8 cellular contexts compared by ENCODE assay signal in genomic region chr13:99288069-99288468, GRCh38. TPM values are rescaled to one million over a fixed set of nuclear protein-coding genes. Genes with fewer than 3 reads are reported as not detected.
A peak's percentile ranks its signal among the peaks of the same experiment; 100 is the strongest.
DNase-seq lines count a peak whose midpoint lies in the region; ATAC-seq, FAIRE-seq and TF ChIP-seq lines count a peak whose summit lies in the region.

No MANE protein-coding gene starts in this region.

- POLR2A ChIA-PET in GM10248 (lab: Yijun Ruan, JAX): interaction anchor here (1.0 kb wide), 1 partner anchor 78 kb away, joined by 4 read pairs; no protein-coding TSS in a partner anchor
- POLR2A ChIA-PET in GM12878 (lab: Charles Lee): interaction anchor here (1.5 to 1.6 kb wide), 3 partner anchors 9 to 15 kb away, joined by 3 to 11 read pairs (median 7); no protein-coding TSS in a partner anchor

- peak; percentile 87 for ATAC-seq in GM19452 (IDR thresholded peaks at IDR 0.05; ENCODE audit: unreplicated experiment)
- ATAC-seq in HG03432 (IDR thresholded peaks at IDR 0.05; ENCODE audit: unreplicated experiment): peak; percentile 93
- ATAC-seq in GM12878: peak; percentile 91
- ATAC-seq in body of pancreas: no peak
- no peak for ATAC-seq in foreskin keratinocyte

- H3K27ac ChIP-seq in GM12878 (ENCODE audit: control insufficient read depth, insufficient read depth) (peak overlapping the region; percentile 76), body of pancreas (no peak overlapping the region), foreskin keratinocyte (no peak overlapping the region)

- no peaks in the 10 kb centered on the region for H4K20me1 ChIP-seq in GM12878 (ENCODE audit: control insufficient read depth, insufficient read depth)

- H3K9me3 ChIP-seq in GM12878 (replicated peaks; ENCODE audit: control insufficient read depth, insufficient read depth, low read length): no peaks in the 10 kb centered on the region
- no peaks in the 10 kb centered on the region for H3K9me3 ChIP-seq in body of pancreas

- H3K27me3 ChIP-seq in GM12878 (replicated peaks in 1 of 2; ENCODE audit: control insufficient read depth in 2 of 2, insufficient read depth in 2 of 2, low read length in 1 of 2) (no peaks in the 10 kb centered on the region), body of pancreas (no peaks in the 10 kb centered on the region), foreskin keratinocyte (no peaks in the 10 kb centered on the region)

- intact Hi-C loops in GM12878 (cut with micrococcal nuclease; ENCODE audit: unreplicated experiment) (loop anchor here (2.0 kb wide), 1 partner anchor 17 kb away; no protein-coding TSS in a partner anchor), body of pancreas (cut with DNase I) (no loop called here)

- H2AFZ ChIP-seq in GM12878 (ENCODE audit: control insufficient read depth, low read depth, low read length): no peak overlapping the region

- H3K36me3 ChIP-seq in GM12878 (ENCODE audit: control insufficient read depth in 2 of 2, insufficient read depth in 2 of 2, low read length in 1 of 2): peaks cover 0 to 1% of the 10 kb centered on the region in 2 experiments; a peak in 1 of 4 replicates
- no peaks in the 10 kb centered on the region for H3K36me3 ChIP-seq in body of pancreas (replicated peaks in 1 of 2; ENCODE audit: insufficient read depth in 1 of 2, low read depth in 2 of 2)

- no peak for TF ChIP-seq CTCF in GM10248 (IDR thresholded peaks at IDR 0.05; ENCODE audit: control extremely low read depth, extremely low read depth, low read depth, missing control alignments)
- no peak for TF ChIP-seq CTCF in GM12878 (IDR thresholded peaks at IDR 0.05 in 2 of 3, conservative IDR thresholded peaks at IDR 0.05 in 1 of 3; ENCODE audit: control insufficient read depth in 2 of 3, extremely low read depth in 1 of 3, insufficient read depth in 1 of 3, low read depth in 3 of 3, low read length in 3 of 3)
- TF ChIP-seq CTCF in body of pancreas (IDR thresholded peaks at IDR 0.05): no peak
- no peak for TF ChIP-seq CTCF in foreskin keratinocyte (conservative IDR thresholded peaks at IDR 0.05)

- no peak overlapping the region for H3K9ac ChIP-seq in GM12878 (ENCODE audit: control insufficient read depth, insufficient read depth, low read length)

- CTCF ChIA-PET in GM10248 (lab: Yijun Ruan, JAX): interaction anchor here (0.9 to 6.0 kb wide), 7 partner anchors 16 to 148 kb away, joined by 3 to 41 read pairs (median 6); no protein-coding TSS in a partner anchor
- CTCF ChIA-PET in GM12878 (lab: Yijun Ruan, JAX): interaction anchor here (0.8 to 1.8 kb wide), 15 partner anchors 10 to 149 kb away, joined by 3 to 13 read pairs (median 4); partner anchors contain the start of gene GPR18

- WGBS in GM12878 (ENCODE audit: insufficient coverage, insufficient replicate concordance, low lambda C conversion rate, missing lambda C conversion rate): 3% methylated on average over 3 of the region's 3 CpGs
- WGBS in body of pancreas, 2 donors: 52 to 79% methylated on average over 3 of the region's 3 CpGs

- H3K4me3 ChIP-seq in GM12878: no peak overlapping the region
- no peak overlapping the region for H3K4me3 ChIP-seq in body of pancreas

- TF ChIP-seq EP300 in GM12878 (IDR thresholded peaks at IDR 0.05; ENCODE audit: borderline replicate concordance in 1 of 2, control insufficient read depth in 1 of 2, low read depth in 2 of 2, low read length in 2 of 2): 0 out of 4 replicates have a peak, but pooled peaks of 1 of the 2 experiments have one; percentile 36

- RAD21 ChIA-PET in GM12878 (lab: Charles Lee; ENCODE audit: unreplicated experiment): interaction anchor here (0.6 to 2.4 kb wide), 14 partner anchors 10 to 1445 kb away, joined by 3 to 24 read pairs (median 5); partner anchors contain the start of gene GPR18

- H3K4me1 ChIP-seq in GM12878 (ENCODE audit: control insufficient read depth, insufficient read depth, low read length) (peaks cover 46% of the 10 kb centered on the region), body of pancreas (peaks cover 9% of the 10 kb centered on the region), foreskin keratinocyte (no peaks in the 10 kb centered on the region)

- peak; percentile 66 for DNase-seq in GM10248 (ENCODE audit: extremely low spot score)
- peak; percentile 93 for DNase-seq in GM12878 (ENCODE audit: low read depth, low spot score)
- DNase-seq in body of pancreas: no peak
- no peak for DNase-seq in globus pallidus (ENCODE audit: low spot score)
- DNase-seq in foreskin keratinocyte: no peak
- no peak for DNase-seq in OCI-M2 (lab: John Stamatoyannopoulos, UW; ENCODE audit: unreplicated experiment)

- peak overlapping the region; percentile 73; the same call in 1 of the 2 replicates for H3K4me2 ChIP-seq in GM12878 (ENCODE audit: control insufficient read depth, insufficient read depth)

- no peak for TF ChIP-seq POLR2A in GM12878 (IDR thresholded peaks at IDR 0.05; ENCODE audit: low read depth, low read length)
- no peak for TF ChIP-seq POLR2A in body of pancreas (IDR thresholded peaks at IDR 0.05)

- peaks cover 27% of the 10 kb centered on the region for H3K79me2 ChIP-seq in GM12878 (ENCODE audit: control insufficient read depth, insufficient read depth, low read length)

- SMC1A ChIA-PET in GM12878 (lab: Charles Lee; ENCODE audit: uncharacterized antibody, unreplicated experiment): interaction anchor here (1.2 to 8.2 kb wide), 16 partner anchors 10 to 148 kb away, joined by 3 to 101 read pairs (median 8); partner anchors contain the start of gene GPR183

- no TSS peak for BruUV-seq in GM12878 (replicated peaks; lab: Mats Ljungman, UMichigan)

- in situ Hi-C loops in GM12878 (cut with MboI): no loop called here

- no peak for FAIRE-seq in GM12878 (lab: Jason Lieb, UNC)

- peak; percentile 22; the same call in 1 of the 2 replicates for TF ChIP-seq RAD21 in GM12878 (IDR thresholded peaks at IDR 0.05; ENCODE audit: insufficient read depth, low read depth, low read length)

TF ChIP-seq in GM12878, 131 proteins besides CTCF, POLR2A, EP300 and RAD21 (continues in another document):
- TF ChIP-seq SUPT20H (IDR thresholded peaks at IDR 0.05; ENCODE audit: borderline replicate concordance, control insufficient read depth, low read depth, low read length): no peak
- 0 out of 2 replicates have a peak, but pooled peaks have one; percentile 30 for TF ChIP-seq SPI1 (IDR thresholded peaks at IDR 0.05; ENCODE audit: borderline replicate concordance, insufficient read depth, low read depth, low read length)
- TF ChIP-seq LARP7 (IDR thresholded peaks at IDR 0.05): no peak

RNA-seq across cellular contexts. Expression of gene GPR183, which starts 19.1 kb away (rescaled TPM):
- total RNA-seq in GM12878 (2013; cell fraction: nucleolus; rRNA removed): 568 and 600 TPM in 2 replicates
- total RNA-seq in GM12878 (2014; rRNA removed): 200 and 238 TPM in 2 replicates
- 224 and 226 TPM in 2 replicates for total RNA-seq in GM12878 (2014; rRNA removed; fragmentation: Illumina TruSeq; extraction: Trizol)
- 138 TPM in 2 replicates for total RNA-seq in GM12878 (2021)
- polyA plus RNA-seq in GM12878 (2011; ENCODE audit: low read depth): 73.1 TPM
- 275 and 360 TPM in 2 replicates for polyA plus RNA-seq in GM12878 (2011; rRNA removed)
- polyA plus RNA-seq in GM12878 (2011; cell fraction: cytosol; rRNA removed): 142 and 158 TPM in 2 replicates
- 78.0 and 100 TPM in 2 replicates for polyA plus RNA-seq in GM12878 (2011; cell fraction: nucleus; rRNA removed)
- polyA plus RNA-seq in GM12878 (2012): 60.7 and 150 TPM in 2 replicates
- polyA plus RNA-seq in GM12878 (2014; fragmentation: Illumina TruSeq; extraction: Trizol): 283 and 347 TPM in 2 replicates
- polyA plus RNA-seq in GM12878 (2014; fragmentation: Nextera tagmentation; extraction: Ambion mirVana): 100 to 1,000 TPM; 333 to 669 TPM
- polyA plus RNA-seq in GM12878 (2014; rRNA removed): 112 and 134 TPM in 2 replicates
- polyA plus RNA-seq in GM12878 (2016; fragmentation: Nextera tagmentation; extraction: Ambion mirVana): 100 to 1,000 TPM; 209 to 225 TPM
- 163 and 244 TPM in 2 replicates for polyA minus RNA-seq in GM12878 (2011; rRNA and poly(A)+ RNA removed)
- 51.7 and 55.7 TPM in 2 replicates for polyA minus RNA-seq in GM12878 (2011; cell fraction: cytosol; rRNA and poly(A)+ RNA removed)
- polyA minus RNA-seq in GM12878 (2011; cell fraction: nucleus; rRNA and poly(A)+ RNA removed): 52.0 and 53.2 TPM in 2 replicates
- 1 to 10 TPM in 1 of 2 donors, not detected in 1; 3.6 TPM for total RNA-seq in body of pancreas
- not detected in 2 replicates for total RNA-seq in foreskin keratinocyte
- polyA plus RNA-seq in foreskin keratinocyte: not detected in 2 replicates

RNA-seq across cellular contexts. Expression of gene GPR18, which starts 29.9 kb away (rescaled TPM):
- total RNA-seq in GM12878 (2013; cell fraction: nucleolus; rRNA removed): 1.7 and 2.5 TPM in 2 replicates
- total RNA-seq in GM12878 (2014; rRNA removed) (4.9 and 5.1 TPM in 2 replicates), GM12878 (2014; rRNA removed; fragmentation: Illumina TruSeq; extraction: Trizol) (5.3 and 6.2 TPM in 2 replicates), GM12878 (2021) (3.9 and 4.8 TPM in 2 replicates), body of pancreas (not detected), foreskin keratinocyte (not detected in 2 replicates)
- 2.3 TPM for polyA plus RNA-seq in GM12878 (2011; ENCODE audit: low read depth)
- polyA plus RNA-seq in GM12878 (2011; rRNA removed) (12.9 and 20.6 TPM in 2 replicates), GM12878 (2014; fragmentation: Illumina TruSeq; extraction: Trizol) (8.4 and 12.7 TPM in 2 replicates), GM12878 (2014; fragmentation: Nextera tagmentation; extraction: Ambion mirVana) (1 to 10 TPM; 3.9 to 8.4 TPM), GM12878 (2014; rRNA removed) (3.3 and 4.4 TPM in 2 replicates), GM12878 (2016; fragmentation: Nextera tagmentation; extraction: Ambion mirVana) (1 to 10 TPM; 4.3 to 5.5 TPM), foreskin keratinocyte (not detected in 2 replicates)
- 8.3 and 9.1 TPM in 2 replicates for polyA plus RNA-seq in GM12878 (2011; cell fraction: cytosol; rRNA removed)
- 8.1 and 9.8 TPM in 2 replicates for polyA plus RNA-seq in GM12878 (2011; cell fraction: nucleus; rRNA removed)
- polyA plus RNA-seq in GM12878 (2012): 1.4 and 2.2 TPM in 2 replicates
- 18.5 and 26.6 TPM in 2 replicates for polyA minus RNA-seq in GM12878 (2011; rRNA and poly(A)+ RNA removed)
- 5.2 and 5.4 TPM in 2 replicates for polyA minus RNA-seq in GM12878 (2011; cell fraction: cytosol; rRNA and poly(A)+ RNA removed)
- 7.4 and 9.3 TPM in 2 replicates for polyA minus RNA-seq in GM12878 (2011; cell fraction: nucleus; rRNA and poly(A)+ RNA removed)

Comparison
In these comparisons a context has a peak if more than half of its experiments do, and no peak if none do; other contexts are left out.
1. DNase-seq: peak in GM10248 (single experiment) and GM12878 (single experiment); none in body of pancreas (0 of 4), globus pallidus (single experiment), foreskin keratinocyte (0 of 2) and OCI-M2 (single experiment).
2. ATAC-seq: peak in GM19452 (single experiment), HG03432 (single experiment) and GM12878 (single experiment); none in body of pancreas (single experiment) and foreskin keratinocyte (single experiment).
3. RNA of gene GPR183, which starts 19.1 kb away (total RNA-seq): 138 to 600 TPM in GM12878; 3.6 TPM in body of pancreas and not detected in foreskin keratinocyte; every median in the first group is over 10 times any median in the second.